ENCODE assay signal across 8 cellular contexts in genomic region chr22:37187891-37188761, GRCh38. TPM values are rescaled to one million over a fixed set of nuclear protein-coding genes. Genes with fewer than 3 reads are reported as not detected.
DNase-seq lines count a peak whose midpoint lies in the region; FAIRE-seq and TF ChIP-seq lines count a peak whose summit lies in the region.

Gene C1QTNF6 (minus strand): TSS chr22:37188247. CDS start chr22:37188213, 34 bp downstream.

- H3K9me3 Mint-ChIP-seq in brain: peaks cover 0 to 7% (median 0%) of the 10 kb centered on the region in 5 experiments

- no peaks in the 10 kb centered on the region for H3K9me1 ChIP-seq in keratinocyte (ENCODE audit: control insufficient read depth, extremely low read depth, insufficient read depth, low read length)

- peaks cover 7% of the 10 kb centered on the region for H3K36me3 Mint-ChIP-seq in brain

- DNase-seq in NCI-H82 (lab: John Stamatoyannopoulos, UW): peak; percentile 36
- no peak for DNase-seq in NCI-H82 treated with DMSO at 0.1 percent for 48 hours (lab: John Stamatoyannopoulos, UW; ENCODE audit: unreplicated experiment)
- no peak for DNase-seq in keratinocyte (ENCODE audit: low read depth, low spot score)
- peak in 1 of 49 donors; percentile 20 for DNase-seq in substantia nigra (lab: John Stamatoyannopoulos, UW)
- no peak for DNase-seq in NCI-H510A treated with DMSO at 0.1 percent for 48 hours (lab: John Stamatoyannopoulos, UW)
- no peak for DNase-seq in dedifferentiated amniotic fluid mesenchymal stem cell (ENCODE audit: extremely low spot score)
- DNase-seq in Kasumi-1 (lab: John Stamatoyannopoulos, UW): no peak

- peaks cover 11% of the 10 kb centered on the region for H3K79me2 ChIP-seq in keratinocyte (ENCODE audit: control insufficient read depth, insufficient read depth, low read length)

- peak within 1 kb of the TSS; percentile 66 for H2AFZ ChIP-seq in keratinocyte (ENCODE audit: control insufficient read depth, low read length)

- no peaks in the 10 kb centered on the region for H3K27me3 ChIP-seq in keratinocyte (ENCODE audit: control insufficient read depth, extremely low read depth, insufficient read depth, low read length)

- peak within 1 kb of the TSS; percentile 66 to 97 (median 94) for H3K27ac Mint-ChIP-seq in brain

- H3K9me3 ChIP-seq in keratinocyte (ENCODE audit: control insufficient read depth, low read depth, low read length): no peaks in the 10 kb centered on the region

- H3K4me1 ChIP-seq in keratinocyte (ENCODE audit: control insufficient read depth, extremely low read depth, insufficient read depth, low read length): peaks cover 43% of the 10 kb centered on the region

- H3K4me2 ChIP-seq in keratinocyte (ENCODE audit: control insufficient read depth, extremely low read depth, insufficient read depth, low read depth, low read length): peak within 1 kb of the TSS; percentile 100

- H3K27ac ChIP-seq in keratinocyte (ENCODE audit: control insufficient read depth, insufficient read depth, low read length) (peak within 1 kb of the TSS; percentile 97), substantia nigra (ENCODE audit: low read depth, low read length, poor library complexity, severe bottlenecking) (peak within 1 kb of the TSS; percentile 38)

- H3K36me3 ChIP-seq in keratinocyte (ENCODE audit: control insufficient read depth in 2 of 2, extremely low read depth in 1 of 2, insufficient read depth in 2 of 2, low read length in 2 of 2): peaks cover 5 to 18% of the 10 kb centered on the region in 2 experiments

- dilution Hi-C loops in keratinocyte (cut with MboI; ENCODE audit: extremely low pct_ligation_motif_present, low sequenced_read_pairs): no loop called here

- TF ChIP-seq CTCF in brain (conservative IDR thresholded peaks at IDR 0.05) (no peak), keratinocyte (optimal IDR thresholded peaks at IDR 0.05 in 1 of 3, IDR thresholded peaks at IDR 0.05 in 1 of 3, conservative IDR thresholded peaks at IDR 0.05 in 1 of 3; ENCODE audit: extremely low read depth in 1 of 3, insufficient read depth in 2 of 3, low read length in 3 of 3) (no peak)

- peak within 1 kb of the TSS; percentile 61 to 86 (median 81) for H3K4me3 ChIP-seq in keratinocyte (ENCODE audit: control insufficient read depth in 2 of 3, extremely low read depth in 1 of 3, insufficient read depth in 2 of 3, low read depth in 1 of 3, low read length in 3 of 3)

- H3K27me3 Mint-ChIP-seq in brain: no peaks in the 10 kb centered on the region

- H3K9ac ChIP-seq in keratinocyte (ENCODE audit: control insufficient read depth, extremely low read depth, insufficient read depth, low read length): peak within 1 kb of the TSS; percentile 88

- H4K20me1 ChIP-seq in keratinocyte (ENCODE audit: control insufficient read depth, extremely low read depth, insufficient read depth, low read length): no peaks in the 10 kb centered on the region

- H3K4me3 Mint-ChIP-seq in brain: peak within 1 kb of the TSS; percentile 46 to 88 (median 82)

- peaks cover 42% of the 10 kb centered on the region for H3K4me1 Mint-ChIP-seq in brain

- FAIRE-seq in keratinocyte (lab: Jason Lieb, UNC): peak; percentile 86

RNA-seq across cellular contexts. Expression of gene C1QTNF6, which starts in this region (rescaled TPM):
- polyA plus RNA-seq in brain (ENCODE audit: insufficient read depth, low read depth, low replicate concordance): 4.9 TPM
- 17.1 to 28.2 TPM (median 25.4 TPM) in 3 replicates for polyA plus RNA-seq in keratinocyte
- polyA plus RNA-seq in keratinocyte (2011; ENCODE audit: low read depth): 5.9 TPM
- 16.4 and 20.3 TPM in 2 replicates for polyA plus RNA-seq in keratinocyte (2011; cell fraction: cytosol; rRNA removed)
- 76.5 and 95.8 TPM in 2 replicates for polyA plus RNA-seq in keratinocyte (2011; cell fraction: nucleus; rRNA removed)
- 13.1 and 26.3 TPM in 2 replicates for polyA plus RNA-seq in keratinocyte (2012; ENCODE audit: low replicate concordance)
- polyA minus RNA-seq in keratinocyte: 12.5 to 42.9 TPM (median 15.4 TPM) in 3 replicates
- 27.2 TPM for polyA minus RNA-seq in keratinocyte (2011; cell fraction: cytosol; rRNA and poly(A)+ RNA removed)
- polyA minus RNA-seq in keratinocyte (2011; cell fraction: nucleus; rRNA and poly(A)+ RNA removed): 26.8 and 29.2 TPM in 2 replicates
